10 cellular contexts compared by ENCODE assay signal in genomic region chr1:181594553-181594952, GRCh38.
"Had no signal": no experiment of that assay in that cellular context is flagged by ENCODE, and none has a peak within 500 bp of the region (broad histone marks: within the 10 kb centered on the region; RNA-seq: fewer than 3 reads in every experiment).

No MANE protein-coding gene starts in this region.

- H3K9me3 Mint-ChIP-seq: GM23338 had no signal

- H3K36me3 ChIP-seq: HAP-1 had no signal

- H3K4me2 ChIP-seq: GM23338, KMS-11 had no signal

- H2AFZ ChIP-seq: GM23338 had no signal

- H3K9ac ChIP-seq: KMS-11 had no signal

- ATAC-seq: GM23338, HCT116 had no signal

- DNase-seq: HFFc6, IMR-90, KBM-7 had no signal

- H3K4me3 Mint-ChIP-seq: GM23338, HFFc6 had no signal

- FAIRE-seq: H1, H54 had no signal

- H3K9me3 ChIP-seq: HAP-1 had no signal

- H3K4me1 ChIP-seq: HAP-1 had no signal

- H3K27ac Mint-ChIP-seq: GM23338, HFFc6 had no signal

- H3K27ac ChIP-seq: HL-60, KMS-11 had no signal

- H3K4me3 ChIP-seq: GM23338, HAP-1 had no signal
